Comparison of ENCODE assay signal across 1 cellular context in genomic region chr17:75589017-75589918, GRCh38.
TF ChIP-seq lines count a peak whose summit lies in the region.

No MANE protein-coding gene starts in this region.

TF ChIP-seq in HEK293, 187 proteins besides CTCF, POLR2A, EP300 and RAD21 (continued from another document):
- TF ChIP-seq PRDM4 (tag by site-specific recombination; IDR thresholded peaks at IDR 0.05), result 0 out of 2 replicates have a peak, but pooled peaks have one; percentile 14
- no peak for TF ChIP-seq ZNF473 (tag by site-specific recombination; IDR thresholded peaks at IDR 0.05)
- TF ChIP-seq ZNF138 (tag by site-specific recombination; IDR thresholded peaks at IDR 0.05; ENCODE audit: borderline replicate concordance), result no peak
- peak; percentile 65 for TF ChIP-seq PRDM10 (tag by site-specific recombination; IDR thresholded peaks at IDR 0.05)
- peak; percentile 70 for TF ChIP-seq GLIS1 (tag by site-specific recombination; IDR thresholded peaks at IDR 0.05)
- TF ChIP-seq KLF1 (tag by site-specific recombination; IDR thresholded peaks at IDR 0.05), result peak; percentile 83
- peak; percentile 41; the same call in 1 of the 2 replicates for TF ChIP-seq ZSCAN30 (tag by site-specific recombination; IDR thresholded peaks at IDR 0.05)
- TF ChIP-seq, protein P1, sequence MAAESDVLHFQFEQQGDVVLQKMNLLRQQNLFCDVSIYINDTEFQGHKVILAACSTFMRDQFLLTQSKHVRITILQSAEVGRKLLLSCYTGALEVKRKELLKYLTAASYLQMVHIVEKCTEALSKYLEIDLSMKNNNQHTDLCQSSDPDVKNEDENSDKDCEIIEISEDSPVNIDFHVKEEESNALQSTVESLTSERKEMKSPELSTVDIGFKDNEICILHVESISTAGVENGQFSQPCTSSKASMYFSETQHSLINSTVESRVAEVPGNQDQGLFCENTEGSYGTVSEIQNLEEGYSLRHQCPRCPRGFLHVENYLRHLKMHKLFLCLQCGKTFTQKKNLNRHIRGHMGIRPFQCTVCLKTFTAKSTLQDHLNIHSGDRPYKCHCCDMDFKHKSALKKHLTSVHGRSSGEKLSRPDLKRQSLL (tag by site-specific recombination; IDR thresholded peaks at IDR 0.05), result peak; percentile 37; the same call in 1 of the 2 replicates
- peak; percentile 88 for TF ChIP-seq SP2 (tag by site-specific recombination; IDR thresholded peaks at IDR 0.05)
- TF ChIP-seq, protein P2, sequence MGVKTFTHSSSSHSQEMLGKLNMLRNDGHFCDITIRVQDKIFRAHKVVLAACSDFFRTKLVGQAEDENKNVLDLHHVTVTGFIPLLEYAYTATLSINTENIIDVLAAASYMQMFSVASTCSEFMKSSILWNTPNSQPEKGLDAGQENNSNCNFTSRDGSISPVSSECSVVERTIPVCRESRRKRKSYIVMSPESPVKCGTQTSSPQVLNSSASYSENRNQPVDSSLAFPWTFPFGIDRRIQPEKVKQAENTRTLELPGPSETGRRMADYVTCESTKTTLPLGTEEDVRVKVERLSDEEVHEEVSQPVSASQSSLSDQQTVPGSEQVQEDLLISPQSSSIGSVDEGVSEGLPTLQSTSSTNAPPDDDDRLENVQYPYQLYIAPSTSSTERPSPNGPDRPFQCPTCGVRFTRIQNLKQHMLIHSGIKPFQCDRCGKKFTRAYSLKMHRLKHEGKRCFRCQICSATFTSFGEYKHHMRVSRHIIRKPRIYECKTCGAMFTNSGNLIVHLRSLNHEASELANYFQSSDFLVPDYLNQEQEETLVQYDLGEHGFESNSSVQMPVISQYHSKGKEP (tag by site-specific recombination; IDR thresholded peaks at IDR 0.05), result 0 out of 2 replicates have a peak, but pooled peaks have one; percentile 8
- no peak for TF ChIP-seq ZNF37A (tag by site-specific recombination; IDR thresholded peaks at IDR 0.05)
- TF ChIP-seq ZNF433 (tag by site-specific recombination; IDR thresholded peaks at IDR 0.05; ENCODE audit: low read depth), result no peak
- TF ChIP-seq, protein P3, sequence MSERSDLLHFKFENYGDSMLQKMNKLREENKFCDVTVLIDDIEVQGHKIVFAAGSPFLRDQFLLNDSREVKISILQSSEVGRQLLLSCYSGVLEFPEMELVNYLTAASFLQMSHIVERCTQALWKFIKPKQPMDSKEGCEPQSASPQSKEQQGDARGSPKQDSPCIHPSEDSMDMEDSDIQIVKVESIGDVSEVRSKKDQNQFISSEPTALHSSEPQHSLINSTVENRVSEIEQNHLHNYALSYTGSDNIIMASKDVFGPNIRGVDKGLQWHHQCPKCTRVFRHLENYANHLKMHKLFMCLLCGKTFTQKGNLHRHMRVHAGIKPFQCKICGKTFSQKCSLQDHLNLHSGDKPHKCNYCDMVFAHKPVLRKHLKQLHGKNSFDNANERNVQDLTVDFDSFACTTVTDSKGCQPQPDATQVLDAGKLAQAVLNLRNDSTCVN (tag by site-specific recombination; optimal IDR thresholded peaks at IDR 0.05), result peak; percentile 61
- TF ChIP-seq, protein P4, sequence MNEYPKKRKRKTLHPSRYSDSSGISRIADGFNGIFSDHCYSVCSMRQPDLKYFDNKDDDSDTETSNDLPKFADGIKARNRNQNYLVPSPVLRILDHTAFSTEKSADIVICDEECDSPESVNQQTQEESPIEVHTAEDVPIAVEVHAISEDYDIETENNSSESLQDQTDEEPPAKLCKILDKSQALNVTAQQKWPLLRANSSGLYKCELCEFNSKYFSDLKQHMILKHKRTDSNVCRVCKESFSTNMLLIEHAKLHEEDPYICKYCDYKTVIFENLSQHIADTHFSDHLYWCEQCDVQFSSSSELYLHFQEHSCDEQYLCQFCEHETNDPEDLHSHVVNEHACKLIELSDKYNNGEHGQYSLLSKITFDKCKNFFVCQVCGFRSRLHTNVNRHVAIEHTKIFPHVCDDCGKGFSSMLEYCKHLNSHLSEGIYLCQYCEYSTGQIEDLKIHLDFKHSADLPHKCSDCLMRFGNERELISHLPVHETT (tag by site-specific recombination; IDR thresholded peaks at IDR 0.05), result 0 out of 2 replicates have a peak, but pooled peaks have one; percentile 38
- TF ChIP-seq ZNF292 (tag by site-specific recombination; IDR thresholded peaks at IDR 0.05; ENCODE audit: borderline replicate concordance, low read depth), result no peak
- TF ChIP-seq ZFP69B (tag by site-specific recombination; IDR thresholded peaks at IDR 0.05), result 0 out of 2 replicates have a peak, but pooled peaks have one; percentile 64
- 0 out of 2 replicates have a peak, but pooled peaks have one; percentile 24 for TF ChIP-seq SP7 (tag by site-specific recombination; IDR thresholded peaks at IDR 0.05)
- TF ChIP-seq, protein P5, sequence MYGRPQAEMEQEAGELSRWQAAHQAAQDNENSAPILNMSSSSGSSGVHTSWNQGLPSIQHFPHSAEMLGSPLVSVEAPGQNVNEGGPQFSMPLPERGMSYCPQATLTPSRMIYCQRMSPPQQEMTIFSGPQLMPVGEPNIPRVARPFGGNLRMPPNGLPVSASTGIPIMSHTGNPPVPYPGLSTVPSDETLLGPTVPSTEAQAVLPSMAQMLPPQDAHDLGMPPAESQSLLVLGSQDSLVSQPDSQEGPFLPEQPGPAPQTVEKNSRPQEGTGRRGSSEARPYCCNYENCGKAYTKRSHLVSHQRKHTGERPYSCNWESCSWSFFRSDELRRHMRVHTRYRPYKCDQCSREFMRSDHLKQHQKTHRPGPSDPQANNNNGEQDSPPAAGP (tag by site-specific recombination; IDR thresholded peaks at IDR 0.05), result peak; percentile 45; the same call in 1 of the 2 replicates
- TF ChIP-seq ZNF335 (tag by site-specific recombination; conservative IDR thresholded peaks at IDR 0.05), result peak; percentile 64
- peak; percentile 86 for TF ChIP-seq KLF9 (tag by site-specific recombination; IDR thresholded peaks at IDR 0.05; ENCODE audit: low read depth)
- TF ChIP-seq, protein P6, sequence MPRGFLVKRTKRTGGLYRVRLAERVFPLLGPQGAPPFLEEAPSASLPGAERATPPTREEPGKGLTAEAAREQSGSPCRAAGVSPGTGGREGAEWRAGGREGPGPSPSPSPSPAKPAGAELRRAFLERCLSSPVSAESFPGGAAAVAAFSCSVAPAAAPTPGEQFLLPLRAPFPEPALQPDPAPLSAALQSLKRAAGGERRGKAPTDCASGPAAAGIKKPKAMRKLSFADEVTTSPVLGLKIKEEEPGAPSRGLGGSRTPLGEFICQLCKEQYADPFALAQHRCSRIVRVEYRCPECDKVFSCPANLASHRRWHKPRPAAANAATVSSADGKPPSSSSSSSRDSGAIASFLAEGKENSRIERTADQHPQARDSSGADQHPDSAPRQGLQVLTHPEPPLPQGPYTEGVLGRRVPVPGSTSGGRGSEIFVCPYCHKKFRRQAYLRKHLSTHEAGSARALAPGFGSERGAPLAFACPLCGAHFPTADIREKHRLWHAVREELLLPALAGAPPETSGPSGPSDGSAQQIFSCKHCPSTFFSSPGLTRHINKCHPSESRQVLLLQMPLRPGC (tag by site-specific recombination; IDR thresholded peaks at IDR 0.05), result no peak
- TF ChIP-seq MZF1 (tag by site-specific recombination; IDR thresholded peaks at IDR 0.05; ENCODE audit: borderline replicate concordance), result no peak
- peak; percentile 78 for TF ChIP-seq KLF8 (tag by site-specific recombination; IDR thresholded peaks at IDR 0.05)
- TF ChIP-seq KLF10 (tag by site-specific recombination; IDR thresholded peaks at IDR 0.05), result peak; percentile 26; the same call in 1 of the 2 replicates
